In the genomic region with DNA sequence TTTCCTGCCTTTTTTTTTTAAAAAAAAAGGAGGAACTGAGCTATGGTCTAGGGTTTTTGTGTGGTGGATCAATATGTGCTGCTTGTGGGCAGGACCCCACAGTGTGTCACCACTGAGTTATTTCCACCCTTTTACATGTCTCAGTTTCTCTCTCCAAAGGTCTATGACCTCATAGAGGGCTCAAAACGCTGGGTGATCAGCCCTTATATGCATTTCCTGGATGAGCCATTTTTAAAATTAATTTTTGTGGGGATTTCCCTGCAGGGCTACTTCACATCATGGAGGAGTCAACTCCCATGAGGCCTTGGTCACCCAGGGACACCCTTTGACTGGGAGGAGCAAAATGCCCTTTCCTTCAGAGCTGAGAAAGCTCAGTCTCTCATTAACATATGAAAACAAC, we compare ENCODE assay signal across 7 cellular contexts.
DNase-seq lines count a peak whose midpoint lies in the region; ATAC-seq lines count a peak whose summit lies in the region.

No MANE protein-coding gene starts in this region.

- peaks cover 0 to 14% of the 10 kb centered on the region in 2 donors for H3K27me3 Mint-ChIP-seq in effector memory CD8-positive, alpha-beta T cell

- peak; percentile 82 for ATAC-seq in GM18868 (IDR thresholded peaks at IDR 0.05; ENCODE audit: unreplicated experiment)
- peak; percentile 85 for ATAC-seq in GM21737 (IDR thresholded peaks at IDR 0.05; ENCODE audit: unreplicated experiment)
- peak; percentile 65 for ATAC-seq in HG03571 (IDR thresholded peaks at IDR 0.05; ENCODE audit: unreplicated experiment)
- ATAC-seq in effector memory CD8-positive, alpha-beta T cell (replicated peaks): no peak

- H3K4me3 Mint-ChIP-seq in effector memory CD8-positive, alpha-beta T cell: no peak overlapping the region

- DNase-seq in iris pigment epithelial cell (ENCODE audit: low read depth) (peak; percentile 10), activated gamma-delta T cell (lab: John Stamatoyannopoulos, UW) (no peak), T-helper 9 cell (no peak)
- DNase-seq in effector memory CD8-positive, alpha-beta T cell: no peak

- no peak overlapping the region for H3K27ac Mint-ChIP-seq in effector memory CD8-positive, alpha-beta T cell

- H3K36me3 Mint-ChIP-seq in effector memory CD8-positive, alpha-beta T cell (ENCODE audit: insufficient read depth): no peaks in the 10 kb centered on the region

- H3K4me1 Mint-ChIP-seq in effector memory CD8-positive, alpha-beta T cell (ENCODE audit: low read depth in 2 of 2): no peaks in the 10 kb centered on the region

- no peaks in the 10 kb centered on the region for H3K9me3 Mint-ChIP-seq in effector memory CD8-positive, alpha-beta T cell
